Comparison of ENCODE assay signal across 20 cellular contexts in genomic region chr12:25319233-25319984, GRCh38.
DNase-seq lines count a peak whose midpoint lies in the region; ATAC-seq, FAIRE-seq and TF ChIP-seq lines count a peak whose summit lies in the region.
"Had no signal": no experiment of that assay in that cellular context is flagged by ENCODE, and none has a peak within 500 bp of the region (broad histone marks: within the 10 kb centered on the region; RNA-seq: fewer than 3 reads in every experiment).

No MANE protein-coding gene starts in this region.

- H3K4me3 ChIP-seq in K562 = no peak overlapping the region
- H3K4me3 ChIP-seq: adrenal gland, gastrocnemius medialis, PC-9, SJSA1 had no signal

- intact Hi-C loops in K562 (cut with micrococcal nuclease) = no loop called here

- H3K4me1 Mint-ChIP-seq in WTC11 = peaks cover 13% of the 10 kb centered on the region

- H3K4me2 ChIP-seq in K562 (ENCODE audit: insufficient read depth, low read length) = no peak overlapping the region
- H3K4me2 ChIP-seq: PC-9 had no signal

- H3K9me3 Mint-ChIP-seq in WTC11 = 0 out of 2 replicates have a peak, but pooled peaks cover 6% of the 10 kb centered on the region
- H3K9me3 Mint-ChIP-seq: activated T-helper 2 cell treated with anti-CD3 and anti-CD28 coated beads, Interferon-gamma antibody, Interleukin-2, Interleukin-4, amounts not matched to agents 10 μg/mL and 5 μg/mL and 100 μg/mL, durations not matched to agents 14 hours and 24 hours and 36 hours; dendritic cell treated with granulocyte-macrophage colony-stimulating factor and Interleukin-4, amounts not matched to agents 40 ng/mL and 50 ng/mL, for 4 days had no signal

- H3K27me3 Mint-ChIP-seq in WTC11 (ENCODE audit: low read depth) = no peaks in the 10 kb centered on the region
- H3K27me3 Mint-ChIP-seq: dendritic cell treated with granulocyte-macrophage colony-stimulating factor and Interleukin-4, amounts not matched to agents 40 ng/mL and 50 ng/mL, for 4 days had no signal

- in situ Hi-C loops in K562 (cut with MboI) = no loop called here

- DNase-seq in K562 (ENCODE audit: extremely low read depth in 1 of 4, low spot score in 3 of 4) = no peak
- no peak for DNase-seq in midbrain (lab: John Stamatoyannopoulos, UW)
- DNase-seq in WTC11 (ENCODE audit: low spot score) = no peak
- no peak for DNase-seq in effector CD8-positive, alpha-beta T cell (lab: John Stamatoyannopoulos, UW)
- DNase-seq in NCI-H526 treated with DMSO at 0.1 percent for 48 hours (lab: John Stamatoyannopoulos, UW) = no peak
- DNase-seq: activated CD8-positive, alpha-beta memory T cell treated with anti-CD3 and anti-CD28 coated beads for 24 hours; adrenal gland; Caco-2; erythroblast; gastrocnemius medialis; NCI-H748 treated with DMSO at 0.1 percent for 48 hours; PC-9; T-helper 17 cell; WERI-Rb-1 had no signal

- no peaks in the 10 kb centered on the region for H3K36me3 ChIP-seq in K562 (ENCODE audit: control insufficient read depth, insufficient read depth, low read length)
- H3K36me3 ChIP-seq: adrenal gland, gastrocnemius medialis, SJSA1, WERI-Rb-1 had no signal

- CTCF ChIA-PET in K562 (lab: Yijun Ruan, JAX; ENCODE audit: low intra/inter-chr PET ratio) (no interaction called here), WTC11 (lab: Charles Lee) (no interaction called here)

- H3K79me2 ChIP-seq in K562 (ENCODE audit: control insufficient read depth, insufficient read depth, low read length) = no peaks in the 10 kb centered on the region

- POLR2A ChIA-PET in K562 (lab: Yijun Ruan, JAX) = no interaction called here
- POLR2A ChIA-PET in WTC11 (lab: Charles Lee) = no interaction called here

- peaks cover 7 to 12% of the 10 kb centered on the region in 2 experiments; a peak in 3 of 5 replicates for H3K27me3 ChIP-seq in K562 (ENCODE audit: control insufficient read depth in 2 of 2, insufficient read depth in 2 of 2, low read length in 2 of 2)
- H3K27me3 ChIP-seq: adrenal gland, gastrocnemius medialis, SJSA1 had no signal

- H3K27ac Mint-ChIP-seq in WTC11 = no peak overlapping the region
- H3K27ac Mint-ChIP-seq: dendritic cell treated with granulocyte-macrophage colony-stimulating factor and Interleukin-4, amounts not matched to agents 40 ng/mL and 50 ng/mL, for 4 days; T-helper 17 cell had no signal

- no TSS peak for BruUV-seq in K562 (replicated peaks; lab: Mats Ljungman, UMichigan)

- H3K9me3 ChIP-seq in K562 (replicated peaks; ENCODE audit: control insufficient read depth, insufficient read depth, low read depth, low read length) = no peaks in the 10 kb centered on the region
- H3K9me3 ChIP-seq: adrenal gland, Caco-2, gastrocnemius medialis, SJSA1 had no signal

- H3K4me1 ChIP-seq in K562 (replicated peaks in 1 of 2; ENCODE audit: control insufficient read depth in 2 of 2, insufficient read depth in 2 of 2, low read length in 2 of 2) = no peaks in the 10 kb centered on the region; a peak in 1 of 5 replicates
- H3K4me1 ChIP-seq: Caco-2, gastrocnemius medialis had no signal

- H3K36me3 Mint-ChIP-seq in WTC11 = no peaks in the 10 kb centered on the region

- no peak for FAIRE-seq in K562 (lab: Jason Lieb, UNC)

- H2AFZ ChIP-seq in K562 (ENCODE audit: low read depth, low read length) = no peak overlapping the region
- H2AFZ ChIP-seq: PC-9 had no signal

- TF ChIP-seq POLR2A in K562 (conservative IDR thresholded peaks at IDR 0.05) = no peak

- H3K9me1 ChIP-seq in K562 (ENCODE audit: control insufficient read depth, insufficient read depth, low read length) = no peaks in the 10 kb centered on the region

- no peak for TF ChIP-seq CTCF in K562 (IDR thresholded peaks at IDR 0.05 in 2 of 3, conservative IDR thresholded peaks at IDR 0.05 in 1 of 3; ENCODE audit: insufficient read depth in 2 of 3, low read depth in 1 of 3, low read length in 3 of 3)
- no peak for TF ChIP-seq CTCF in WTC11 (IDR thresholded peaks at IDR 0.05)

- no peak overlapping the region for H3K27ac ChIP-seq in K562 (ENCODE audit: extremely low read depth, low read depth, low read length)
- H3K27ac ChIP-seq: adrenal gland, gastrocnemius medialis, PC-9, SJSA1, WERI-Rb-1 had no signal

- no peak overlapping the region for H3K9ac ChIP-seq in K562 (ENCODE audit: insufficient read depth in 1 of 2, low read depth in 2 of 2, low read length in 2 of 2)

- TF ChIP-seq EP300 in K562 (IDR thresholded peaks at IDR 0.05; ENCODE audit: low read length) = no peak

- WGBS in K562 (ENCODE audit: insufficient coverage, low coverage, missing lambda C conversion rate) = 6% methylated on average over 7 of the region's 7 CpGs

- ATAC-seq in GM18508 (IDR thresholded peaks at IDR 0.05; ENCODE audit: insufficient read depth, unreplicated experiment) (peak; percentile 11), GM19467 (IDR thresholded peaks at IDR 0.05; ENCODE audit: unreplicated experiment) (peak; percentile 19), HG03039 (IDR thresholded peaks at IDR 0.05; ENCODE audit: unreplicated experiment) (peak; percentile 18), K562 (no peak), WTC11 (no peak)
- ATAC-seq: gastrocnemius medialis, T-helper 17 cell had no signal

- no peak overlapping the region for H3K4me3 Mint-ChIP-seq in WTC11
- H3K4me3 Mint-ChIP-seq: dendritic cell treated with granulocyte-macrophage colony-stimulating factor and Interleukin-4, amounts not matched to agents 40 ng/mL and 50 ng/mL, for 4 days; T-helper 17 cell had no signal

- TF ChIP-seq RAD21 in K562 (CRISPR knock-in tag; conservative IDR thresholded peaks at IDR 0.05 in 1 of 2, IDR thresholded peaks at IDR 0.05 in 1 of 2) = no peak

- no peaks in the 10 kb centered on the region for H4K20me1 ChIP-seq in K562 (replicated peaks; ENCODE audit: control insufficient read depth, insufficient read depth, low read length)

TF ChIP-seq in K562, 482 proteins besides CTCF, POLR2A, EP300 and RAD21:
- TF ChIP-seq STAT5A (IDR thresholded peaks at IDR 0.05; ENCODE audit: borderline replicate concordance, low read length) = no peak
- TF ChIP-seq CEBPB (tag; IDR thresholded peaks at IDR 0.05) = peak; percentile 64
- no peak for TF ChIP-seq NBN (IDR thresholded peaks at IDR 0.05; ENCODE audit: low read depth)
- TF ChIP-seq CEBPG (CRISPR knock-in tag; IDR thresholded peaks at IDR 0.05) = no peak
- peak; percentile 15 to 61; a peak in 2 of 4 replicates for TF ChIP-seq CEBPG (tag; conservative IDR thresholded peaks at IDR 0.05 in 1 of 2, IDR thresholded peaks at IDR 0.05 in 1 of 2)

TF ChIP-seq in WTC11, 78 proteins besides CTCF, POLR2A, EP300 and RAD21 (continues in another document):
- TF ChIP-seq ATF2 (CRISPR knock-in tag; IDR thresholded peaks at IDR 0.05; ENCODE audit: borderline replicate concordance, low read depth) (no peak), ZNF512 (CRISPR knock-in tag; IDR thresholded peaks at IDR 0.05; ENCODE audit: borderline replicate concordance) (no peak), ESRRA (CRISPR knock-in tag; IDR thresholded peaks at IDR 0.05; ENCODE audit: borderline replicate concordance) (no peak), FOXP1 (CRISPR knock-in tag; IDR thresholded peaks at IDR 0.05; ENCODE audit: borderline replicate concordance) (no peak), SMAD4 (CRISPR knock-in tag; IDR thresholded peaks at IDR 0.05) (no peak), ZBTB21 (CRISPR knock-in tag; IDR thresholded peaks at IDR 0.05; ENCODE audit: borderline replicate concordance) (no peak), OVOL2 (CRISPR knock-in tag; IDR thresholded peaks at IDR 0.05; ENCODE audit: borderline replicate concordance) (no peak), AR (CRISPR knock-in tag; IDR thresholded peaks at IDR 0.05) (no peak), NR3C1 (CRISPR knock-in tag; conservative IDR thresholded peaks at IDR 0.05; ENCODE audit: low read depth) (no peak), KAT7 (CRISPR knock-in tag; IDR thresholded peaks at IDR 0.05; ENCODE audit: borderline replicate concordance) (no peak)

Comparison
In these comparisons a context has a peak if more than half of its experiments do, and no peak if none do; other contexts are left out.
1. ATAC-seq: peak in GM18508 (single experiment), GM19467 (single experiment) and HG03039 (single experiment); none in K562 (single experiment) and WTC11 (single experiment).